Comparison of ENCODE assay signal across 28 cellular contexts in the genomic region with DNA sequence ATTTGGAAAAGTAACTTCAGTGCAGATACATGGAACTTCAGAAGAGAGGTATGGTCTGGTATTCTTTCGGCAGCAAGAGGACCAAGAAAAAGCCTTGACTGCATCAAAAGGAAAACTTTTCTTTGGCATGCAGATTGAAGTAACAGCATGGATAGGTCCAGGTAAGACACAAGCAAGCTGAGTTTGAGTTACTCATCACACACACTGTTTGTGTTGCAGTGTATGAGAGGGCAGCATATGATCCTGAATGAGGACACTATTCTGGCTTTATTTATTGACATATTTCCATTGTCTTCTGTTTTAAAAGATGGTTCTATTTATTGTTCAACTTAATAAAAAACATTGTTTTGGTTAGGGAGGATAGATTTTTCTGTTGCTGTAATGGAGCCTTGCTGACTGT.
"Had no signal": no experiment of that assay in that cellular context is flagged by ENCODE, and none has a peak within 500 bp of the region (broad histone marks: within the 10 kb centered on the region; RNA-seq: fewer than 3 reads in every experiment).

No MANE protein-coding gene starts in this region.

- H3K27ac ChIP-seq: gastrocnemius medialis, heart left ventricle, hepatocyte, neutrophil, parathyroid adenoma, suprapubic skin, transverse colon, vagina had no signal

- H3K9me3 Mint-ChIP-seq: mesothelial cell of epicardium; naive B cell; natural killer cell treated with Interleukin-12 subunit alpha and Interleukin-12 subunit beta and Interleukin-15 and Interleukin-18, amount 100 ng/mL, for 72 hours; neural crest cell; stimulated activated naive CD8-positive, alpha-beta T cell treated with anti-CD3 and anti-CD28 coated beads, Interleukin-15, amount 100 ng/mL, for 72 hours had no signal

- ATAC-seq: gastrocnemius medialis; heart left ventricle; left lobe of liver; mucosa of descending colon; natural killer cell treated with Interleukin-12 subunit alpha and Interleukin-12 subunit beta and Interleukin-15 and Interleukin-18, amount 100 ng/mL, for 72 hours; sciatic nerve; stimulated activated naive CD8-positive, alpha-beta T cell treated with anti-CD3 and anti-CD28 coated beads, Interleukin-15, amount 100 ng/mL, for 72 hours had no signal

- H3K4me2 ChIP-seq: hepatocyte, smooth muscle cell had no signal

- H3K27me3 Mint-ChIP-seq: naive B cell; natural killer cell treated with Interleukin-12 subunit alpha and Interleukin-12 subunit beta and Interleukin-15 and Interleukin-18, amount 100 ng/mL, for 72 hours; progenitor cell of endocrine pancreas; stimulated activated naive CD8-positive, alpha-beta T cell treated with anti-CD3 and anti-CD28 coated beads, Interleukin-15, amount 100 ng/mL, for 72 hours had no signal

- DNase-seq: cortex of kidney; foreskin fibroblast; gastrocnemius medialis; heart left ventricle; kidney; mesenchymal stem cell; mucosa of descending colon; naive B cell; stimulated activated CD4-positive, alpha-beta T cell treated with anti-CD3 and anti-CD28 coated beads, Interleukin-12 subunit alpha, Interleukin-12 subunit beta, amount 100 ng/mL, for 4 hours; stimulated activated CD4-positive, alpha-beta T cell treated with anti-CD3 and anti-CD28 coated beads, Interleukin-1b, Interleukin-23, amount 100 ng/mL, for 48 hours; stimulated activated CD4-positive, alpha-beta T cell treated with anti-CD3 and anti-CD28 coated beads, Interleukin-4, amount 100 ng/mL, for 1 hour; stimulated activated CD8-positive, alpha-beta memory T cell treated with anti-CD3 and anti-CD28 coated beads, Interleukin-4, amount 100 ng/mL, for 48 hours; stimulated activated naive CD4-positive, alpha-beta T cell; stimulated activated naive CD8-positive, alpha-beta T cell treated with anti-CD3 and anti-CD28 coated beads, Interleukin-15, amount 100 ng/mL, for 72 hours; transverse colon had no signal

- H3K27ac Mint-ChIP-seq: natural killer cell treated with Interleukin-12 subunit alpha and Interleukin-12 subunit beta and Interleukin-15 and Interleukin-18, amount 100 ng/mL, for 72 hours; progenitor cell of endocrine pancreas; stimulated activated naive CD8-positive, alpha-beta T cell treated with anti-CD3 and anti-CD28 coated beads, Interleukin-15, amount 100 ng/mL, for 72 hours had no signal

- H3K27me3 ChIP-seq: gastrocnemius medialis, heart left ventricle, hepatocyte, neutrophil, suprapubic skin, transverse colon, vagina had no signal

- H3K4me1 ChIP-seq: parathyroid adenoma, transverse colon had no signal

- H3K9ac ChIP-seq: parathyroid adenoma had no signal

- H3K4me3 ChIP-seq: gastrocnemius medialis, heart left ventricle, hepatocyte, lung, mucosa of descending colon, smooth muscle cell, suprapubic skin, transverse colon, vagina had no signal

- H3K4me3 Mint-ChIP-seq: mesothelial cell of epicardium; naive B cell; natural killer cell treated with Interleukin-12 subunit alpha and Interleukin-12 subunit beta and Interleukin-15 and Interleukin-18, amount 100 ng/mL, for 72 hours; neural crest cell; stimulated activated naive CD8-positive, alpha-beta T cell treated with anti-CD3 and anti-CD28 coated beads, Interleukin-15, amount 100 ng/mL, for 72 hours had no signal

- H3K4me1 Mint-ChIP-seq: neural crest cell had no signal

- H2AFZ ChIP-seq: hepatocyte, parathyroid adenoma had no signal

- H3K9me3 ChIP-seq: gastrocnemius medialis, heart left ventricle, mucosa of descending colon, neutrophil, suprapubic skin, transverse colon, vagina had no signal
